In genomic region chr6:70184723-70185122, GRCh38 we compare ENCODE assay signal across 24 cellular contexts.
"Had no signal": no experiment of that assay in that cellular context is flagged by ENCODE, and none has a peak within 500 bp of the region (broad histone marks: within the 10 kb centered on the region; RNA-seq: fewer than 3 reads in every experiment).

No MANE protein-coding gene starts in this region.

- DNase-seq: stimulated activated CD4-positive, alpha-beta T cell treated with anti-CD3 and anti-CD28 coated beads, Interleukin-2, amount 100 ng/mL, for 48 hours; stimulated activated CD4-positive, alpha-beta T cell treated with anti-CD3 and anti-CD28 coated beads, Interleukin-4, amount 100 ng/mL, for 1 hour; stimulated activated CD4-positive, alpha-beta T cell treated with anti-CD3 and anti-CD28 coated beads, Interleukin-4, amount 100 ng/mL, for 24 hours; stimulated activated CD4-positive, alpha-beta T cell treated with anti-CD3 and anti-CD28 coated beads, Interleukin-4, amount 100 ng/mL, for 4 hours; stimulated activated CD8-positive, alpha-beta memory T cell treated with anti-CD3 and anti-CD28 coated beads, Interleukin-4, amount 100 ng/mL, for 48 hours; stimulated activated naive B cell treated with anti-CD40 and anti-IgM and Interleukin-4, amounts not matched to agents 10 μg/mL and 1 μg/mL and 100 μg/mL, for 72 hours; stimulated activated naive CD4-positive, alpha-beta T cell; stimulated activated naive CD4-positive, alpha-beta T cell treated with Interleukin-2 at 50 U/mL for 16 hours; stimulated activated naive CD8-positive, alpha-beta T cell treated with anti-CD3 and anti-CD28 coated beads, Interleukin-15, amount 100 ng/mL, for 72 hours; stimulated activated naive CD8-positive, alpha-beta T cell treated with anti-CD3 and anti-CD28 coated beads, Interleukin-15, Interleukin-2, amounts not matched to agents 100 U/mL and 50 U/mL, for 24 hours; stomach; substantia nigra; testis; thyroid gland; tibial artery; transverse colon; trophoblast cell; upper lobe of left lung; upper lobe of right lung; uterus had no signal

- H3K27me3 ChIP-seq: stomach, suprapubic skin, testis, thyroid gland, tibial artery, tibial nerve, transverse colon, upper lobe of left lung, upper lobe of right lung, uterus, vagina had no signal

- H3K9me3 ChIP-seq: suprapubic skin, testis, thoracic aorta, thyroid gland, tibial artery, tibial nerve, transverse colon, upper lobe of left lung, upper lobe of right lung, uterus, vagina had no signal

- H3K27ac ChIP-seq: stomach, suprapubic skin, testis, thoracic aorta, thyroid gland, tibial artery, tibial nerve, transverse colon, upper lobe of left lung, upper lobe of right lung, uterus, vagina had no signal

- H3K4me3 ChIP-seq: stomach, suprapubic skin, testis, thoracic aorta, thyroid gland, tibial artery, tibial nerve, transverse colon, upper lobe of left lung, upper lobe of right lung, uterus, vagina had no signal

- H3K36me3 ChIP-seq: suprapubic skin, thoracic aorta, thyroid gland, tibial artery, tibial nerve, transverse colon, upper lobe of left lung, upper lobe of right lung, uterus, vagina had no signal
